Comparison of ENCODE assay signal across 8 cellular contexts in the genomic region with DNA sequence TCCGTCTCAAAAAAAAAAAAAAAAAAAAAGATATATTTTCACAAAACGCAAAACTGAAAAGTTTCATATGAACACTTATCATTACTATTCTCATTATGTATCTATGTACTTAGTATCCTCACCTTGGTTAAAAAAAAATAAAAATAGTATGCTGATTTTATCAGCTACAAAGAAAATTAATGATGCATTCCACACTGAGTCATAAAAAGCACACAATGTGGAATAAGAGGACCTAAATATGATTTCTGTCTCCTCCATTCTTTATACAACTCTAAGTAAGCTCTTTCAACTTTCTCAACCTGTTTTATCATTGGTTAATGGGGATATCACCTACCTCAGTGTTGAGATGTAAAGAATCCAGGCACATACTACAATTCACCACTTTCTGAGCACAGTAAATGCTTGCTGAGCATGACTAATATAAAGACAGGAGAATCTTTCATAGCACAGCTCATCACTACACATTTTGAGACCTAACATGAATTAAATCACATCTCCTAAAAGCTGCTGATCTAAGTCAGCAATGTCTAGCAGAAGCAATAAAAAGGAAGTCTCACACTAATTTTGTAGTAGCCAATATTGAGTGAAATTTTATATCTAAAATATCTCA. TPM values are rescaled to one million over a fixed set of nuclear protein-coding genes. Genes with fewer than 3 reads are reported as not detected.
A peak's percentile ranks its signal among the peaks of the same experiment; 100 is the strongest.
DNase-seq lines count a peak whose midpoint lies in the region; ATAC-seq and TF ChIP-seq lines count a peak whose summit lies in the region.

No MANE protein-coding gene starts in this region.

- peaks cover 74% of the 10 kb centered on the region for H3K4me1 Mint-ChIP-seq in stimulated activated naive CD8-positive, alpha-beta T cell treated with anti-CD3 and anti-CD28 coated beads, Interleukin-15, Interleukin-2, amounts not matched to agents 100 ng/mL and 50 ng/mL, for 24 hours (ENCODE audit: low read depth)

- H3K27me3 ChIP-seq in left lung: no peaks in the 10 kb centered on the region

- peak overlapping the region; percentile 34 for H3K27ac Mint-ChIP-seq in stimulated activated naive CD8-positive, alpha-beta T cell treated with anti-CD3 and anti-CD28 coated beads, Interleukin-15, Interleukin-2, amounts not matched to agents 100 ng/mL and 50 ng/mL, for 24 hours

- H3K27me3 Mint-ChIP-seq in stimulated activated naive CD8-positive, alpha-beta T cell treated with anti-CD3 and anti-CD28 coated beads, Interleukin-15, Interleukin-2, amounts not matched to agents 100 ng/mL and 50 ng/mL, for 24 hours: no peaks in the 10 kb centered on the region

- TF ChIP-seq CTCF in fibroblast of the aortic adventitia (IDR thresholded peaks at IDR 0.05; ENCODE audit: insufficient read depth, low read length) (no peak), left lung (IDR thresholded peaks at IDR 0.05) (no peak)

- H3K4me3 Mint-ChIP-seq in stimulated activated naive CD8-positive, alpha-beta T cell treated with anti-CD3 and anti-CD28 coated beads, Interleukin-15, Interleukin-2, amounts not matched to agents 100 ng/mL and 50 ng/mL, for 24 hours: peak overlapping the region; percentile 96

- peaks cover 3 to 66% of the 10 kb centered on the region in 2 donors for H3K4me1 ChIP-seq in left lung

- H3K4me3 ChIP-seq in fibroblast of the aortic adventitia (ENCODE audit: low read depth, low read length): peak overlapping the region; percentile 98
- H3K4me3 ChIP-seq in left lung: no peak overlapping the region

- DNase-seq in stimulated activated naive CD8-positive, alpha-beta T cell treated with anti-CD3 and anti-CD28 coated beads, Interleukin-15, Interleukin-2, amounts not matched to agents 100 U/mL and 50 U/mL, for 24 hours: no peak
- DNase-seq in SK-MEL-5 (ENCODE audit: low read depth, low spot score) (peak; percentile 26), fibroblast of the aortic adventitia (ENCODE audit: low read depth) (no peak), left lung (no peak), ureter (ENCODE audit: low spot score) (no peak)

- H3K36me3 ChIP-seq in left lung: no peaks in the 10 kb centered on the region

- no peak for ATAC-seq in stimulated activated naive CD8-positive, alpha-beta T cell treated with anti-CD3 and anti-CD28 coated beads, Interleukin-15, Interleukin-2, amounts not matched to agents 100 U/mL and 50 U/mL, for 24 hours
- ATAC-seq in HG03520 (IDR thresholded peaks at IDR 0.05; ENCODE audit: unreplicated experiment): no peak
- ATAC-seq in left lung: no peak
- no peak for ATAC-seq in GM19397 (IDR thresholded peaks at IDR 0.05; ENCODE audit: unreplicated experiment)

- H3K9me3 ChIP-seq in left lung: no peaks in the 10 kb centered on the region

- H3K9me3 Mint-ChIP-seq in stimulated activated naive CD8-positive, alpha-beta T cell treated with anti-CD3 and anti-CD28 coated beads, Interleukin-15, Interleukin-2, amounts not matched to agents 100 ng/mL and 50 ng/mL, for 24 hours: no peaks in the 10 kb centered on the region

- no peak overlapping the region for H3K27ac ChIP-seq in left lung

- H3K36me3 Mint-ChIP-seq in stimulated activated naive CD8-positive, alpha-beta T cell treated with anti-CD3 and anti-CD28 coated beads, Interleukin-15, Interleukin-2, amounts not matched to agents 100 ng/mL and 50 ng/mL, for 24 hours (ENCODE audit: low read depth): peaks cover 9% of the 10 kb centered on the region

- in situ Hi-C loops in SK-MEL-5 (cut with HindIII; ENCODE audit: low pct_unique_long_range_greater_than_20kb, low sequenced_read_pairs): no loop called here

- intact Hi-C loops in left lung (cut with DNase I): no loop called here

RNA-seq across cellular contexts. Expression of gene SNX13, which starts 2.7 kb away (rescaled TPM):
- total RNA-seq in SK-MEL-5 (2014; rRNA removed; shearing (Covaris generic)): 43.6 and 54.7 TPM in 2 replicates
- polyA plus RNA-seq in SK-MEL-5 (2015; cell fraction: cytosol; rRNA removed): 22.4 and 29.0 TPM in 2 replicates
- 45.2 and 50.7 TPM in 2 replicates for polyA plus RNA-seq in SK-MEL-5 (2015; cell fraction: nucleus; rRNA removed)
- total RNA-seq in fibroblast of the aortic adventitia (ENCODE audit: low replicate concordance) (52.2 and 63.7 TPM in 2 replicates), left lung (10 to 100 TPM; 49.4 to 51.4 TPM), ureter (66.3 TPM)
